ENCODE assay signal across 15 cellular contexts in genomic region chr18:58069721-58070292, GRCh38.
"Had no signal": no experiment of that assay in that cellular context is flagged by ENCODE, and none has a peak within 500 bp of the region (broad histone marks: within the 10 kb centered on the region; RNA-seq: fewer than 3 reads in every experiment).

No MANE protein-coding gene starts in this region.

- H3K9me3 ChIP-seq: gastrocnemius medialis, left ventricle myocardium inferior, psoas muscle, testis had no signal

- H3K27me3 ChIP-seq: gastrocnemius medialis, heart left ventricle, testis had no signal

- H3K27ac Mint-ChIP-seq: activated T-helper 17 cell treated with anti-CD3 and anti-CD28 coated beads, Interleukin-2, amount 50 U/mL, for 72 hours; naive thymus-derived CD8-positive, alpha-beta T cell had no signal

- H3K4me3 ChIP-seq: dorsolateral prefrontal cortex, gastrocnemius medialis, heart left ventricle, left ventricle myocardium inferior, psoas muscle, testis had no signal

- H3K4me1 ChIP-seq: gastrocnemius medialis, heart left ventricle, left ventricle myocardium inferior, psoas muscle had no signal

- H3K4me1 Mint-ChIP-seq: activated T-helper 17 cell treated with anti-CD3 and anti-CD28 coated beads, Interleukin-2, amount 50 U/mL, for 72 hours had no signal

- H3K27ac ChIP-seq: gastrocnemius medialis, heart left ventricle, left ventricle myocardium inferior, psoas muscle, testis had no signal

- ATAC-seq: activated CD4-positive, CD25-positive, alpha-beta regulatory T cell treated with anti-CD3 and anti-CD28 coated beads, Interleukin-2, amount 50 U/mL, for 24 hours; activated T-helper 17 cell treated with anti-CD3 and anti-CD28 coated beads, Interleukin-2, amount 50 U/mL, for 72 hours; gastrocnemius medialis; heart left ventricle; naive thymus-derived CD8-positive, alpha-beta T cell; psoas muscle; sciatic nerve; stimulated activated naive CD8-positive, alpha-beta T cell treated with anti-CD3 and anti-CD28 coated beads, Interleukin-15, Interleukin-2, amounts not matched to agents 100 U/mL and 50 U/mL, for 24 hours had no signal

- H3K36me3 ChIP-seq: gastrocnemius medialis, heart left ventricle, left ventricle myocardium inferior had no signal

- DNase-seq: activated CD4-positive, alpha-beta T cell treated with anti-CD3 and anti-CD28 coated beads, Interleukin-2, amount 50 U/mL, for 1 hour; activated naive CD4-positive, alpha-beta T cell treated with Interleukin-2 at 50 U/mL for 16 hours; dorsolateral prefrontal cortex; gastrocnemius medialis; heart left ventricle; left ventricle myocardium inferior; naive thymus-derived CD8-positive, alpha-beta T cell; occipital lobe; psoas muscle; stimulated activated naive CD8-positive, alpha-beta T cell treated with anti-CD3 and anti-CD28 coated beads, Interleukin-15, Interleukin-2, amounts not matched to agents 100 U/mL and 50 U/mL, for 24 hours; testis had no signal

- FAIRE-seq: keratinocyte had no signal

- H3K9me3 Mint-ChIP-seq: activated T-helper 17 cell treated with anti-CD3 and anti-CD28 coated beads, Interleukin-2, amount 50 U/mL, for 72 hours; naive thymus-derived CD8-positive, alpha-beta T cell had no signal

- H3K4me3 Mint-ChIP-seq: activated T-helper 17 cell treated with anti-CD3 and anti-CD28 coated beads, Interleukin-2, amount 50 U/mL, for 72 hours; naive thymus-derived CD8-positive, alpha-beta T cell had no signal
